Comparison of ENCODE assay signal across 27 cellular contexts in the genomic region with DNA sequence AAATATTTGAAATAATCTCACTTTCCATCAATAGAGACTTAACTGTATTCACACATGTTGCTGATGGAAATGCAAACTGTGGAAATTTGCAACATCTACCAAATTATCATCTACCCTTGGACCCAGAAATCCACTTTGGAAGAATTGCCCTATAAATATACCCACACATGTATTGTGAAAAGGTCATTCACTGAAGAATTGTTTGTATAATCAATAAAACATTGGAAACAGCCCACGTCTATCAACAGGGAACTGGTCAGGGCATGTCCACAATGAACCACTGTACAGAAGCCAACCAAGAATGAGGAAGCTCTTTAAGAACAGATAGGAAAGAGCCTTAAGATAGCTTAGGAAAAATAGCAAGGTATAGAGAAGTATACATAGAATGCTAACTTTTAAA.
"Had no signal": no experiment of that assay in that cellular context is flagged by ENCODE, and none has a peak within 500 bp of the region (broad histone marks: within the 10 kb centered on the region; RNA-seq: fewer than 3 reads in every experiment).

No MANE protein-coding gene starts in this region.

- ATAC-seq: activated naive CD8-positive, alpha-beta T cell treated with anti-CD3 and anti-CD28 coated beads, Interleukin-2, amount 50 U/mL, for 24 hours; activated T-helper 17 cell treated with anti-CD3 and anti-CD28 coated beads, Interleukin-2, amount 50 U/mL, for 72 hours; esophagus mucosa; left cardiac atrium; naive thymus-derived CD8-positive, alpha-beta T cell; pancreas; stimulated activated effector memory CD8-positive, alpha-beta T cell treated with anti-CD3 and anti-CD28 coated beads, Interleukin-12 subunit alpha, Interleukin-12 subunit beta, amount 100 ng/mL, for 72 hours had no signal

- DNase-seq: activated CD4-positive, alpha-beta memory T cell treated with anti-CD3 and anti-CD28 coated beads, Interleukin-2, amount 10 ng/mL, durations not matched to agents 7 days and 5 days; activated CD4-positive, alpha-beta T cell treated with anti-CD3 and anti-CD28 coated beads, Interleukin-2, amount 10 ng/mL, durations not matched to agents 7 days and 5 days; activated CD4-positive, CD25-positive, alpha-beta regulatory T cell treated with anti-CD3 and anti-CD28 coated beads, Interleukin-2, amount 50 U/mL, for 72 hours; activated CD8-positive, alpha-beta memory T cell treated with anti-CD3 and anti-CD28 coated beads, Interleukin-2, amount 50 U/mL, for 48 hours; activated naive CD8-positive, alpha-beta T cell treated with anti-CD3 and anti-CD28 coated beads, Interleukin-2, amount 50 U/mL, for 24 hours; activated T-cell treated with anti-CD3 and anti-CD28 coated beads, Interleukin-2, amount 50 U/mL, for 24 hours; amygdala; colonic mucosa; effector CD8-positive, alpha-beta T cell; foreskin fibroblast; head of caudate nucleus; hippocampal formation; left cardiac atrium; naive thymus-derived CD8-positive, alpha-beta T cell; nucleus accumbens; pancreas; retina; sigmoid colon; small intestine; stimulated activated CD4-positive, alpha-beta T cell treated with anti-CD3 and anti-CD28 coated beads, Interleukin-4, amount 100 ng/mL, for 24 hours; trophoblast cell; uterus had no signal

- H3K27ac ChIP-seq: breast epithelium, colonic mucosa, pancreas, sigmoid colon, thoracic aorta, uterus had no signal
